In the genomic region with DNA sequence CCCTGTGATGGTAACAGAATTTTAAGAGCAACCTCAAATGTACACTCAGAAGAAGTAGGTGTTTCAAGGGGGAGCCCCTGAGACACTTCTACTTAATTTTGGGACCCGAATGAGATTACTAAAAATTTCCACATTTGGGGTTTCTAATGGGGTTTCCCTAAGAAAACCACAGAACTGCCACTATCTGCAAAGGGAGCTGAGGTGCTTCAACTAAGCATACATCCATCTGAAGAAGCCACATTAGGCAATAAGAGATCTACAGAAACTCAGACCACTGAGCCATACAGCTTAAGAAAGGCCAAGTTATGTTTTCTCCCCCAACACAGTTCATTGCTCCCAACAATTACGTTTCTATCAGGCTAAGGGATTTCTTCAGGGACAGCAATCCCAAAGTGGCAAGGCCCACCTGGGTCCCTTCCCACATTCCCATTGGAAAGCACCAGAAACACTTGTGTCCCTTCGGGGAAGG, we compare ENCODE assay signal across 8 cellular contexts. TPM values are rescaled to one million over a fixed set of nuclear protein-coding genes. Genes with fewer than 3 reads are reported as not detected.
DNase-seq lines count a peak whose midpoint lies in the region; ATAC-seq, FAIRE-seq and TF ChIP-seq lines count a peak whose summit lies in the region.

No MANE protein-coding gene starts in this region.

- dilution Hi-C loops in keratinocyte (cut with MboI; ENCODE audit: extremely low pct_ligation_motif_present, low sequenced_read_pairs): no loop called here

- H3K4me1 ChIP-seq in GM23248 (ENCODE audit: insufficient read depth) (peaks cover 69% of the 10 kb centered on the region), keratinocyte (ENCODE audit: control insufficient read depth, extremely low read depth, insufficient read depth, low read length) (peaks cover 66% of the 10 kb centered on the region), upper lobe of right lung (peaks cover 79% of the 10 kb centered on the region)

- WGBS in GM23248 (ENCODE audit: low coverage in 1 of 2, low lambda C conversion rate in 2 of 2, missing lambda C conversion rate in 2 of 2), 2 experiments: 84% methylated on average over 3 of the region's 3 CpGs

- no peaks in the 10 kb centered on the region for H3K9me3 Mint-ChIP-seq in T-helper 2 cell treated with Interferon-gamma antibody and Interleukin-4, amounts not matched to agents 5 μg/mL and 100 μg/mL, for 36 hours

- H3K27ac ChIP-seq in GM23248 (no peak overlapping the region), keratinocyte (ENCODE audit: control insufficient read depth, insufficient read depth, low read length) (peak overlapping the region; percentile 72), upper lobe of right lung (peak overlapping the region; percentile 99)

- H3K9me2 ChIP-seq in GM23248 (ENCODE audit: insufficient read depth): no peaks in the 10 kb centered on the region

- in situ Hi-C loops in GM23248 (cut with MboI): no loop called here

- CTCF ChIA-PET in GM10248 (lab: Yijun Ruan, JAX): interaction anchor here (0.7 to 10.9 kb wide), 5 partner anchors 18 to 84 kb away, joined by 3 to 429 read pairs (median 5); no protein-coding TSS in a partner anchor

- H3K4me3 Mint-ChIP-seq in T-helper 2 cell treated with Interferon-gamma antibody and Interleukin-4, amounts not matched to agents 5 μg/mL and 100 μg/mL, for 36 hours: peak overlapping the region; percentile 80

- H3K9ac ChIP-seq in GM23248 (no peak overlapping the region), keratinocyte (ENCODE audit: control insufficient read depth, extremely low read depth, insufficient read depth, low read length) (peak overlapping the region; percentile 48)

- H3K4me3 ChIP-seq in GM23248 (0 out of 2 replicates have a peak overlapping the region, but pooled peaks have one; percentile 18), keratinocyte (ENCODE audit: control insufficient read depth in 2 of 3, extremely low read depth in 1 of 3, insufficient read depth in 2 of 3, low read depth in 1 of 3, low read length in 3 of 3) (peak overlapping the region; percentile 18 to 61 (median 36)), upper lobe of right lung (peak overlapping the region; percentile 84)

- no peaks in the 10 kb centered on the region for H3K9me1 ChIP-seq in keratinocyte (ENCODE audit: control insufficient read depth, extremely low read depth, insufficient read depth, low read length)

- no peaks in the 10 kb centered on the region for H3K27me3 ChIP-seq in GM23248 (replicated peaks; ENCODE audit: insufficient read depth)
- no peaks in the 10 kb centered on the region for H3K27me3 ChIP-seq in keratinocyte (ENCODE audit: control insufficient read depth, extremely low read depth, insufficient read depth, low read length)
- H3K27me3 ChIP-seq in upper lobe of right lung: no peaks in the 10 kb centered on the region

- TF ChIP-seq CTCF in GM10248 (IDR thresholded peaks at IDR 0.05; ENCODE audit: control extremely low read depth, extremely low read depth, low read depth, missing control alignments) (no peak), keratinocyte (optimal IDR thresholded peaks at IDR 0.05 in 1 of 3, IDR thresholded peaks at IDR 0.05 in 1 of 3, conservative IDR thresholded peaks at IDR 0.05 in 1 of 3; ENCODE audit: extremely low read depth in 1 of 3, insufficient read depth in 2 of 3, low read length in 3 of 3) (no peak), upper lobe of right lung (IDR thresholded peaks at IDR 0.05) (no peak), omental fat pad (IDR thresholded peaks at IDR 0.05) (no peak)

- H3K4me2 ChIP-seq in GM23248 (ENCODE audit: unreplicated experiment) (peak overlapping the region; percentile 43), keratinocyte (ENCODE audit: control insufficient read depth, extremely low read depth, insufficient read depth, low read depth, low read length) (peak overlapping the region; percentile 85)

- intact Hi-C loops in upper lobe of right lung (cut with DNase I): no loop called here

- H4K20me1 ChIP-seq in GM23248 (ENCODE audit: insufficient read depth) (no peaks in the 10 kb centered on the region), keratinocyte (ENCODE audit: control insufficient read depth, extremely low read depth, insufficient read depth, low read length) (no peaks in the 10 kb centered on the region)

- FAIRE-seq in keratinocyte (lab: Jason Lieb, UNC): no peak

- H3K9me3 ChIP-seq in GM23248 (ENCODE audit: low read depth): no peaks in the 10 kb centered on the region
- no peaks in the 10 kb centered on the region for H3K9me3 ChIP-seq in keratinocyte (ENCODE audit: control insufficient read depth, low read depth, low read length)
- H3K9me3 ChIP-seq in upper lobe of right lung: no peaks in the 10 kb centered on the region

- H3K36me3 ChIP-seq in GM23248 (ENCODE audit: low read depth): peaks cover 2% of the 10 kb centered on the region; the same call in 1 of the 2 replicates
- peaks cover 21 to 65% of the 10 kb centered on the region in 2 experiments for H3K36me3 ChIP-seq in keratinocyte (ENCODE audit: control insufficient read depth in 2 of 2, extremely low read depth in 1 of 2, insufficient read depth in 2 of 2, low read length in 2 of 2)
- H3K36me3 ChIP-seq in upper lobe of right lung: peaks cover 53% of the 10 kb centered on the region

- H3K79me2 ChIP-seq in GM23248 (ENCODE audit: insufficient read depth) (peaks cover 91% of the 10 kb centered on the region), keratinocyte (ENCODE audit: control insufficient read depth, insufficient read depth, low read length) (peaks cover 87% of the 10 kb centered on the region)

- H3K27ac Mint-ChIP-seq in T-helper 2 cell treated with Interferon-gamma antibody and Interleukin-4, amounts not matched to agents 5 μg/mL and 100 μg/mL, for 36 hours: peak overlapping the region; percentile 50

- DNase-seq in GM10248 (ENCODE audit: extremely low spot score): peak; percentile 77
- no peak for DNase-seq in GM23248
- peak; percentile 71 for DNase-seq in T-helper 2 cell treated with Interferon-gamma antibody and Interleukin-4, amounts not matched to agents 5 μg/mL and 100 μg/mL, for 36 hours (ENCODE audit: low spot score)
- no peak for DNase-seq in keratinocyte (ENCODE audit: low read depth, low spot score)
- no peak for DNase-seq in upper lobe of right lung
- no peak for DNase-seq in hippocampal formation (lab: John Stamatoyannopoulos, UW)
- no peak for DNase-seq in omental fat pad (ENCODE audit: low spot score)
- DNase-seq in ureter (ENCODE audit: low spot score): no peak

- peaks cover 67% of the 10 kb centered on the region for H3K4me1 Mint-ChIP-seq in T-helper 2 cell treated with Interferon-gamma antibody and Interleukin-4, amounts not matched to agents 5 μg/mL and 100 μg/mL, for 36 hours (ENCODE audit: low read depth)

- peaks cover 82% of the 10 kb centered on the region for H3K36me3 Mint-ChIP-seq in T-helper 2 cell treated with Interferon-gamma antibody and Interleukin-4, amounts not matched to agents 5 μg/mL and 100 μg/mL, for 36 hours (ENCODE audit: low read depth)

- no peaks in the 10 kb centered on the region for H3K27me3 Mint-ChIP-seq in T-helper 2 cell treated with Interferon-gamma antibody and Interleukin-4, amounts not matched to agents 5 μg/mL and 100 μg/mL, for 36 hours (ENCODE audit: low read depth)

- no peak for ATAC-seq in upper lobe of right lung
- ATAC-seq in omental fat pad (ENCODE audit: low FRiP score): no peak

- peaks cover 32% of the 10 kb centered on the region for H3F3A ChIP-seq in GM23248 (ENCODE audit: insufficient read depth)

- H2AFZ ChIP-seq in GM23248 (no peak overlapping the region), keratinocyte (ENCODE audit: control insufficient read depth, low read length) (no peak overlapping the region)

- POLR2A ChIA-PET in GM10248 (lab: Yijun Ruan, JAX): interaction anchor here (0.6 to 1.7 kb wide), 3 partner anchors 9 to 56 kb away, joined by 3 to 5 read pairs (median 4); no protein-coding TSS in a partner anchor

RNA-seq across cellular contexts. Expression of a gene that starts 5.2 kb away (rescaled TPM):
- total RNA-seq in GM23248 (2014; rRNA removed; shearing (Covaris generic)): 83.8 and 95.1 TPM in 2 replicates
- polyA plus RNA-seq in GM23248 (2016; fragmentation: Nextera tagmentation; extraction: Ambion mirVana) (56.2 and 56.3 TPM in 2 replicates), keratinocyte (90.0 to 142 TPM (median 109 TPM) in 3 replicates)
- polyA plus RNA-seq in keratinocyte (2011; ENCODE audit: low read depth): 197 TPM
- polyA plus RNA-seq in keratinocyte (2011; cell fraction: cytosol; rRNA removed): 118 and 127 TPM in 2 replicates
- polyA plus RNA-seq in keratinocyte (2011; cell fraction: nucleus; rRNA removed): 135 and 145 TPM in 2 replicates
- polyA plus RNA-seq in keratinocyte (2012; ENCODE audit: low replicate concordance): 123 and 151 TPM in 2 replicates
- 66.2 to 107 TPM (median 79.9 TPM) in 3 replicates for polyA minus RNA-seq in keratinocyte
- polyA minus RNA-seq in keratinocyte (2011; cell fraction: cytosol; rRNA and poly(A)+ RNA removed): 90.0 TPM
- 68.3 and 89.0 TPM in 2 replicates for polyA minus RNA-seq in keratinocyte (2011; cell fraction: nucleus; rRNA and poly(A)+ RNA removed)
- total RNA-seq in upper lobe of right lung (174 TPM), omental fat pad (100 to 1,000 TPM in 2 of 4 donors, 10 to 100 TPM in 2; 65.0 to 140 (median 112) TPM), ureter (91.4 TPM)

RNA-seq across cellular contexts. Expression of a gene that starts 21.6 kb away (rescaled TPM):
- total RNA-seq in GM23248 (2014; rRNA removed; shearing (Covaris generic)): 35.5 and 39.6 TPM in 2 replicates
- polyA plus RNA-seq in GM23248 (2016; fragmentation: Nextera tagmentation; extraction: Ambion mirVana): 37.6 and 37.7 TPM in 2 replicates
- 7.1 to 32.5 TPM (median 31.5 TPM) in 3 replicates for polyA plus RNA-seq in keratinocyte
- 1.6 TPM for polyA plus RNA-seq in keratinocyte (2011; ENCODE audit: low read depth)
- polyA plus RNA-seq in keratinocyte (2011; cell fraction: cytosol; rRNA removed): 10.2 and 15.7 TPM in 2 replicates
- 12.1 and 13.8 TPM in 2 replicates for polyA plus RNA-seq in keratinocyte (2011; cell fraction: nucleus; rRNA removed)
- 1.7 and 36.0 TPM in 2 replicates for polyA plus RNA-seq in keratinocyte (2012; ENCODE audit: low replicate concordance)
- polyA minus RNA-seq in keratinocyte: 6.0 to 27.2 TPM (median 17.3 TPM) in 3 replicates
- 8.2 TPM for polyA minus RNA-seq in keratinocyte (2011; cell fraction: cytosol; rRNA and poly(A)+ RNA removed)
- 5.5 and 10.5 TPM in 2 replicates for polyA minus RNA-seq in keratinocyte (2011; cell fraction: nucleus; rRNA and poly(A)+ RNA removed)
- total RNA-seq in upper lobe of right lung: 1.6 TPM
- total RNA-seq in omental fat pad: 1 to 10 TPM in 2 of 4 donors, under 1 TPM in 2; 0.82 to 4.8 (median 0.97) TPM
- total RNA-seq in ureter: 0.81 TPM

Comparison
In these comparisons a context has a peak if more than half of its experiments do, and no peak if none do; other contexts are left out.
1. DNase-seq: peak in GM10248 (single experiment) and T-helper 2 cell treated with Interferon-gamma antibody and Interleukin-4, amounts not matched to agents 5 μg/mL and 100 μg/mL, for 36 hours (single experiment); none in GM23248 (single experiment), keratinocyte (single experiment), upper lobe of right lung (single experiment), hippocampal formation (0 of 2), omental fat pad (single experiment) and ureter (single experiment).
2. H3K4me3 ChIP-seq: peak in every context shown above with its lines; median percentile 84 in upper lobe of right lung; 36 in keratinocyte; 18 in GM23248.